ENCODE assay signal across 8 cellular contexts in genomic region chr19:40662925-40663711, GRCh38. TPM values are rescaled to one million over a fixed set of nuclear protein-coding genes. Genes with fewer than 3 reads are reported as not detected.
DNase-seq lines count a peak whose midpoint lies in the region; ATAC-seq and TF ChIP-seq lines count a peak whose summit lies in the region.

No MANE protein-coding gene starts in this region.

- no peaks in the 10 kb centered on the region for H3K36me3 ChIP-seq in GM23338 (ENCODE audit: insufficient read depth)
- peaks cover 11% of the 10 kb centered on the region for H3K36me3 ChIP-seq in SJCRH30
- peaks cover 0 to 16% of the 10 kb centered on the region in 2 donors for H3K36me3 ChIP-seq in gastroesophageal sphincter
- peaks cover 0 to 14% (median 14%) of the 10 kb centered on the region in 5 donors for H3K36me3 ChIP-seq in subcutaneous abdominal adipose tissue (ENCODE audit: control insufficient read depth in 5 of 5, insufficient read depth in 5 of 5, low read length in 5 of 5)

- TF ChIP-seq EP300 in gastroesophageal sphincter (IDR thresholded peaks at IDR 0.05), result no peak

- peak overlapping the region; percentile 79 for H3K4me3 ChIP-seq in GM23338
- H3K4me3 ChIP-seq in SJCRH30, result peak overlapping the region; percentile 63
- H3K4me3 ChIP-seq in gastroesophageal sphincter, result peak overlapping the region; percentile 51 to 77
- H3K4me3 ChIP-seq in subcutaneous abdominal adipose tissue (ENCODE audit: low read depth in 1 of 5, low read length in 5 of 5), result peak overlapping the region; percentile 63 to 72 (median 70)

- ATAC-seq in GM23338 (peak; percentile 91), gastroesophageal sphincter (peak; percentile 87)

- peak overlapping the region; percentile 77 for H3K27ac Mint-ChIP-seq in GM23338
- peak overlapping the region; percentile 71 for H3K27ac Mint-ChIP-seq in activated naive CD4-positive, alpha-beta T cell treated with anti-CD3 and anti-CD28 coated beads for 36 hours

- H3K9me3 ChIP-seq in SJCRH30 (replicated peaks) (no peaks in the 10 kb centered on the region), gastroesophageal sphincter (no peaks in the 10 kb centered on the region), subcutaneous abdominal adipose tissue (ENCODE audit: control insufficient read depth in 5 of 5, low read length in 5 of 5) (no peaks in the 10 kb centered on the region)

- H3K4me2 ChIP-seq in GM23338, result peak overlapping the region; percentile 91

- H4K20me1 ChIP-seq in GM23338 (replicated peaks; ENCODE audit: insufficient read depth), result no peaks in the 10 kb centered on the region

- WGBS in gastroesophageal sphincter (ENCODE audit: low coverage in 1 of 2), 2 donors, result 0 to 2% methylated on average over 5 to 12 of the region's 62 CpGs

- no peaks in the 10 kb centered on the region for H3K9me3 Mint-ChIP-seq in GM23338
- no peaks in the 10 kb centered on the region for H3K9me3 Mint-ChIP-seq in activated naive CD4-positive, alpha-beta T cell treated with anti-CD3 and anti-CD28 coated beads for 36 hours

- H3K27ac ChIP-seq in GM23338 (ENCODE audit: low read depth) (0 out of 2 replicates have a peak overlapping the region, but pooled peaks have one; percentile 63), SJCRH30 (peak overlapping the region; percentile 42), gastroesophageal sphincter (peak overlapping the region; percentile 60 to 91 (median 88)), subcutaneous abdominal adipose tissue (ENCODE audit: low read depth, low read length) (peak overlapping the region; percentile 74)

- H3K27me3 Mint-ChIP-seq in GM23338 (ENCODE audit: insufficient read depth, low read depth, poor library complexity), result peaks cover 10% of the 10 kb centered on the region
- H3K27me3 Mint-ChIP-seq in activated naive CD4-positive, alpha-beta T cell treated with anti-CD3 and anti-CD28 coated beads for 36 hours (ENCODE audit: low read depth), result no peaks in the 10 kb centered on the region

- H3K79me2 ChIP-seq in GM23338 (replicated peaks; ENCODE audit: insufficient read depth), result no peaks in the 10 kb centered on the region

- peak overlapping the region; percentile 98 for H2AFZ ChIP-seq in GM23338

- intact Hi-C loops in activated naive CD4-positive, alpha-beta T cell treated with anti-CD3 and anti-CD28 coated beads for 36 hours (cut with micrococcal nuclease), result loop anchor here (1.0 to 5.0 kb wide), 6 partner anchors 28 to 482 kb away; partner anchors contain the start of genes ACTMAP, COQ8B, ITPKC and NUMBL

- H3K36me3 Mint-ChIP-seq in GM23338 (ENCODE audit: low read depth), result no peaks in the 10 kb centered on the region
- peaks cover 8% of the 10 kb centered on the region for H3K36me3 Mint-ChIP-seq in activated naive CD4-positive, alpha-beta T cell treated with anti-CD3 and anti-CD28 coated beads for 36 hours (ENCODE audit: low read depth)

- H3K9ac ChIP-seq in subcutaneous abdominal adipose tissue (ENCODE audit: low read length in 5 of 5), result peak overlapping the region in 4 of 5 donors; percentile 51 to 72 (median 60)

- H3K4me3 Mint-ChIP-seq in GM23338, result peak overlapping the region; percentile 84
- H3K4me3 Mint-ChIP-seq in activated naive CD4-positive, alpha-beta T cell treated with anti-CD3 and anti-CD28 coated beads for 36 hours, result peak overlapping the region; percentile 78

- peak in 1 of 2 donors; percentile 26 for TF ChIP-seq POLR2A in gastroesophageal sphincter (IDR thresholded peaks at IDR 0.05)

- no peaks in the 10 kb centered on the region for H3F3A ChIP-seq in GM23338 (replicated peaks; ENCODE audit: low read depth)

- H3K9me2 ChIP-seq in GM23338 (ENCODE audit: insufficient read depth), result no peaks in the 10 kb centered on the region

- DNase-seq in EH (ENCODE audit: low read depth), result peak; percentile 86
- DNase-seq in GM23338 (ENCODE audit: low spot score), result peak; percentile 94
- peak; percentile 83 for DNase-seq in LoVo (ENCODE audit: low spot score)
- DNase-seq in SJCRH30, result peak; percentile 93 to 94
- DNase-seq in activated naive CD4-positive, alpha-beta T cell treated with anti-CD3 and anti-CD28 coated beads for 36 hours, result peak; percentile 91
- peak; percentile 60 for DNase-seq in non-pigmented ciliary epithelial cell (ENCODE audit: low read depth)

- peaks cover 4% of the 10 kb centered on the region; the same call in 2 of the 3 replicates for H3K4me1 Mint-ChIP-seq in GM23338
- peaks cover 20% of the 10 kb centered on the region for H3K4me1 Mint-ChIP-seq in activated naive CD4-positive, alpha-beta T cell treated with anti-CD3 and anti-CD28 coated beads for 36 hours (ENCODE audit: low read depth)

- peak in 1 of 2 experiments; percentile 94; a peak in 3 of 4 replicates for TF ChIP-seq CTCF in GM23338 (conservative IDR thresholded peaks at IDR 0.05; ENCODE audit: low read depth in 2 of 2)
- peak in 3 of 4 experiments; percentile 99 for TF ChIP-seq CTCF in gastroesophageal sphincter (IDR thresholded peaks at IDR 0.05)

- H3K27me3 ChIP-seq in GM23338 (ENCODE audit: insufficient read depth) (no peaks in the 10 kb centered on the region), SJCRH30 (0 out of 2 replicates have a peak, but pooled peaks cover 8% of the 10 kb centered on the region), gastroesophageal sphincter (no peaks in the 10 kb centered on the region), subcutaneous abdominal adipose tissue (ENCODE audit: control insufficient read depth in 5 of 5, insufficient read depth in 4 of 5, low read length in 5 of 5) (no peaks in the 10 kb centered on the region)

- peaks cover 5% of the 10 kb centered on the region; the same call in 1 of the 2 replicates for H3K4me1 ChIP-seq in GM23338 (ENCODE audit: insufficient read depth)
- peaks cover 4% of the 10 kb centered on the region; the same call in 1 of the 2 replicates for H3K4me1 ChIP-seq in SJCRH30
- peaks cover 0 to 24% (median 13%) of the 10 kb centered on the region in 3 donors for H3K4me1 ChIP-seq in gastroesophageal sphincter
- peaks cover 5 to 21% (median 12%) of the 10 kb centered on the region in 5 donors for H3K4me1 ChIP-seq in subcutaneous abdominal adipose tissue (ENCODE audit: control insufficient read depth in 5 of 5, insufficient read depth in 5 of 5, low read length in 5 of 5)

- CTCF ChIA-PET in activated naive CD4-positive, alpha-beta T cell treated with anti-CD3 and anti-CD28 coated beads for 36 hours (lab: Charles Lee), result interaction anchor here (0.7 to 4.8 kb wide), 15 partner anchors 11 to 410 kb away, joined by 3 to 44 read pairs (median 4); partner anchors contain the start of genes NUMBL and RAB4B

TF ChIP-seq in GM23338, 12 proteins besides CTCF, POLR2A, EP300 and RAD21:
- TF ChIP-seq ZNF114 (CRISPR knock-in tag; IDR thresholded peaks at IDR 0.05) (no peak), POLR2AphosphoS5 (IDR thresholded peaks at IDR 0.05; ENCODE audit: low read depth) (peak; percentile 53)

RNA-seq across cellular contexts. Expression of gene NUMBL, which starts 27.3 kb away (rescaled TPM):
- total RNA-seq in GM23338 (2014; rRNA removed; shearing (Covaris generic)), result 21.6 and 28.5 TPM in 2 replicates
- polyA plus RNA-seq in GM23338 (2016; fragmentation: Nextera tagmentation; extraction: Ambion mirVana), result 8.5 and 9.6 TPM in 2 replicates
- total RNA-seq in SJCRH30 (2014; rRNA removed; shearing (Covaris generic)), result 23.0 and 26.8 TPM in 2 replicates
- 1 to 10 TPM; 6.2 to 9.2 TPM for total RNA-seq in activated naive CD4-positive, alpha-beta T cell treated with anti-CD3 and anti-CD28 coated beads for 36 hours
- 10 to 100 TPM; 35.8 to 60.6 (median 49.1) TPM for total RNA-seq in gastroesophageal sphincter

RNA-seq across cellular contexts. Expression of gene COQ8B, which starts 53.6 kb away (rescaled TPM):
- total RNA-seq in GM23338 (2014; rRNA removed; shearing (Covaris generic)), result 42.6 and 59.6 TPM in 2 replicates
- polyA plus RNA-seq in GM23338 (2016; fragmentation: Nextera tagmentation; extraction: Ambion mirVana), result 13.4 and 13.9 TPM in 2 replicates
- 22.0 and 23.9 TPM in 2 replicates for total RNA-seq in SJCRH30 (2014; rRNA removed; shearing (Covaris generic))
- total RNA-seq in activated naive CD4-positive, alpha-beta T cell treated with anti-CD3 and anti-CD28 coated beads for 36 hours, result 10 to 100 TPM; 19.8 to 21.3 TPM
- 10 to 100 TPM; 27.3 to 50.5 (median 44.7) TPM for total RNA-seq in gastroesophageal sphincter

RNA-seq across cellular contexts. Expression of gene ITPKC, which starts 53.8 kb away (rescaled TPM):
- 9.8 and 12.6 TPM in 2 replicates for total RNA-seq in GM23338 (2014; rRNA removed; shearing (Covaris generic))
- polyA plus RNA-seq in GM23338 (2016; fragmentation: Nextera tagmentation; extraction: Ambion mirVana), result 5.3 and 5.4 TPM in 2 replicates
- total RNA-seq in SJCRH30 (2014; rRNA removed; shearing (Covaris generic)), result 7.2 and 7.3 TPM in 2 replicates
- 1 to 10 TPM; 4.4 to 4.7 TPM for total RNA-seq in activated naive CD4-positive, alpha-beta T cell treated with anti-CD3 and anti-CD28 coated beads for 36 hours
- total RNA-seq in gastroesophageal sphincter, result 10 to 100 TPM; 25.2 to 71.8 (median 30.6) TPM

Comparison
In these comparisons a context has a peak if more than half of its experiments do, and no peak if none do; other contexts are left out.
1. Peak in every context shown above with its lines: DNase-seq, ATAC-seq, H3K4me3 ChIP-seq and H3K27ac ChIP-seq.